3 cellular contexts compared by ENCODE assay signal in genomic region chr9:133283255-133284032, GRCh38. TPM values are rescaled to one million over a fixed set of nuclear protein-coding genes. Genes with fewer than 3 reads are reported as not detected.
"Had no signal": no experiment of that assay in that cellular context is flagged by ENCODE, and none has a peak within 500 bp of the region (broad histone marks: within the 10 kb centered on the region; RNA-seq: fewer than 3 reads in every experiment).

No MANE protein-coding gene starts in this region.

RNA-seq across cellular contexts. Expression of gene ABO, which starts 8.4 kb away (rescaled TPM):
- total RNA-seq: activated naive CD8-positive, alpha-beta T cell treated with anti-CD3 and anti-CD28 coated beads, Interleukin-2, amount 10 ng/mL, durations not matched to agents 7 days and 5 days; M059J; PC-3 had no signal
